ENCODE assay signal across 8 cellular contexts in the genomic region with DNA sequence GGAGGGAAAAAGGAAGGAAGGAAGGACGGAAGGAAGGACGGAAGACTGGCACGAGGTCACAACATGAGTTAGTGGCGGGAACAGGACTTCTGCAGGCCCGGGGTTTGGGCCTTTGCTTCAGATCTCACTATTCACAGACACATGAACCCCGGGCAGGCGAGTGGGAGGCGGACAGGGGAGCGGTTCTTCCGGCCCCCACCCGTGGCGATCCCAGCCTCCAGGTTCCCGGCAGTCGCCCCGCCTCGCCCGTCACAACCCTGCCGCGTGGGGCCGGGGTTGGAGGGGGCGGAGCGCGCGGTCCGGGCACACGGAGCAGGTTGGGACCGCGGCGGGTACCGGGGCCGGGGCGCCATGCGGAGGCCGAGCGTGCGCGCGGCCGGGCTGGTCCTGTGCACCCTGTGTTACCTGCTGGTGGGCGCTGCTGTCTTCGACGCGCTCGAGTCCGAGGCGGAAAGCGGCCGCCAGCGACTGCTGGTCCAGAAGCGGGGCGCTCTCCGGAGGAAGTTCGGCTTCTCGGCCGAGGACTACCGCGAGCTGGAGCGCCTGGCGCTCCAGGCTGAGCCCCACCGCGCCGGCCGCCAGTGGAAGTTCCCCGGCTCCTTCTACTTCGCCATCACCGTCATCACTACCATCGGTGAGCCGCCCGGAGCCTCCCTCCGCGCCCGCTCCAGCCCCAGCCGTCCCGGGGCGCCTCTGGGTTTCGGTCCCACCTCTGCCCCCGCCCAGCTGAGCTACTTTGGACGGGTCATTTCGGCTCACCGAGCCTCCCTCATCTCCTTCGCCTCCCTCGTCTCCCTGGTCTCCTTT. TPM values are rescaled to one million over a fixed set of nuclear protein-coding genes. Genes with fewer than 3 reads are reported as not detected.
DNase-seq lines count a peak whose midpoint lies in the region; ATAC-seq and TF ChIP-seq lines count a peak whose summit lies in the region.

A gene (plus strand): TSS at position 306 of the 807 bp plus-strand sequence. CDS start 46 bp downstream, at position 352.

- H3K27me3 Mint-ChIP-seq in Caco-2 (ENCODE audit: insufficient read depth, unreplicated experiment) = peaks cover 6% of the 10 kb centered on the region

- H3K27me3 ChIP-seq in Caco-2 (replicated peaks; ENCODE audit: control insufficient read depth, insufficient read depth, low read length) = peaks cover 2% of the 10 kb centered on the region; the same call in 1 of the 2 replicates
- H3K27me3 ChIP-seq in RWPE2 (ENCODE audit: insufficient read depth, poor library complexity, severe bottlenecking) = peaks cover 49% of the 10 kb centered on the region

- no TSS peak for BruUV-seq in Caco-2 (replicated peaks; lab: Mats Ljungman, UMichigan)

- H3K36me3 Mint-ChIP-seq in Caco-2 (ENCODE audit: insufficient read depth, unreplicated experiment) = peaks cover 14% of the 10 kb centered on the region

- H3K9me3 ChIP-seq in Caco-2 = no peaks in the 10 kb centered on the region
- H3K9me3 ChIP-seq in RWPE2 (ENCODE audit: severe bottlenecking) = no peaks in the 10 kb centered on the region

- H3K9me3 Mint-ChIP-seq in Caco-2 (ENCODE audit: unreplicated experiment) = no peaks in the 10 kb centered on the region

- H3K4me3 ChIP-seq in Caco-2 (ENCODE audit: low read depth, low read length) = peak within 1 kb of the TSS; percentile 64
- H3K4me3 ChIP-seq in RWPE2 (ENCODE audit: severe bottlenecking) = peak within 1 kb of the TSS; percentile 19

- peaks cover 15% of the 10 kb centered on the region for H3K4me1 Mint-ChIP-seq in Caco-2 (ENCODE audit: low read depth, unreplicated experiment)

- POLR2A ChIA-PET in Caco-2 (lab: Charles Lee) = interaction anchor here (0.6 kb wide), 1 partner anchor 139 kb away, joined by 4 read pairs; a partner anchor contains a TSS

- peak; percentile 28 for ATAC-seq in RWPE2 (ENCODE audit: low read depth)
- no peak for ATAC-seq in HG02970 (IDR thresholded peaks at IDR 0.05; ENCODE audit: low FRiP score, unreplicated experiment)

- DNase-seq in Caco-2 (peak; percentile 59 to 74), RWPE2 (ENCODE audit: low spot score) (no peak), astrocyte of the hippocampus (ENCODE audit: low read depth, low spot score) (peak; percentile 61), iris pigment epithelial cell (ENCODE audit: low read depth) (peak; percentile 26), D341Med (ENCODE audit: low spot score) (no peak), HCEC 1CT (no peak)
- DNase-seq in stimulated activated CD4-positive, alpha-beta T cell treated with anti-CD3 and anti-CD28 coated beads, Interleukin-2, amount 100 ng/mL, for 24 hours = peak; percentile 55 to 67

- H3K36me3 ChIP-seq in Caco-2 (ENCODE audit: control insufficient read depth, insufficient read depth, low read length) = no peaks in the 10 kb centered on the region
- H3K36me3 ChIP-seq in RWPE2 (ENCODE audit: low read depth) = no peaks in the 10 kb centered on the region

- peaks cover 11% of the 10 kb centered on the region for H3K4me1 ChIP-seq in Caco-2
- peaks cover 9% of the 10 kb centered on the region for H3K4me1 ChIP-seq in RWPE2 (ENCODE audit: insufficient read depth, poor library complexity, severe bottlenecking)

- H3K27ac ChIP-seq in RWPE2 (ENCODE audit: poor library complexity, severe bottlenecking) = no peak within 1 kb of the TSS

- TF ChIP-seq CTCF in Caco-2 (IDR thresholded peaks at IDR 0.05; ENCODE audit: insufficient read depth in 1 of 2, low read depth in 1 of 2, low read length in 1 of 2, severe bottlenecking in 1 of 2, unreplicated experiment in 1 of 2) = no peak
- no peak for TF ChIP-seq CTCF in RWPE2 (IDR thresholded peaks at IDR 0.05; ENCODE audit: poor library complexity, severe bottlenecking)

- H3K27ac Mint-ChIP-seq in Caco-2 (ENCODE audit: unreplicated experiment) = peak within 1 kb of the TSS; percentile 20

- H3K4me3 Mint-ChIP-seq in Caco-2 (ENCODE audit: unreplicated experiment) = peak within 1 kb of the TSS; percentile 65

- intact Hi-C loops in Caco-2 (cut with micrococcal nuclease; ENCODE audit: unreplicated experiment) = loop anchor here (2.0 kb wide), 2 partner anchors 31 to 55 kb away; no protein-coding TSS in a partner anchor

- CTCF ChIA-PET in Caco-2 (lab: Charles Lee) = interaction anchor here (0.6 to 1.6 kb wide), 7 partner anchors 13 to 140 kb away, joined by 3 to 9 read pairs (median 3); a partner anchor contains a TSS

RNA-seq across cellular contexts. Expression of the gene that starts here (rescaled TPM):
- total RNA-seq in Caco-2 (2022) = 2.9 and 3.4 TPM in 2 replicates

Comparison
In these comparisons a context has a peak if more than half of its experiments do, and no peak if none do; other contexts are left out.
1. DNase-seq: peak in Caco-2 (2 of 2), astrocyte of the hippocampus (single experiment), iris pigment epithelial cell (single experiment) and stimulated activated CD4-positive, alpha-beta T cell treated with anti-CD3 and anti-CD28 coated beads, Interleukin-2, amount 100 ng/mL, for 24 hours (2 of 2); none in RWPE2 (single experiment), D341Med (single experiment) and HCEC 1CT (single experiment).